ENCODE assay signal across 20 cellular contexts in genomic region chr11:3660960-3661359, GRCh38. TPM values are rescaled to one million over a fixed set of nuclear protein-coding genes. Genes with fewer than 3 reads are reported as not detected.
"Had no signal": no experiment of that assay in that cellular context is flagged by ENCODE, and none has a peak within 500 bp of the region (broad histone marks: within the 10 kb centered on the region; RNA-seq: fewer than 3 reads in every experiment).

No MANE protein-coding gene starts in this region.

- DNase-seq: KBM-7, MV-4-11, NCI-H1048, NCI-H1105, NCI-H1417 treated with DMSO at 0.1 percent for 48 hours, NCI-H187, NCI-H2029, NCI-H2081 treated with DMSO at 0.1 percent for 48 hours, NCI-H226, NCI-H446, NCI-H510A, NCI-H69, NCI-H774, RPMI8226, SHP77, SK-N-SH had no signal

- H3K4me2 ChIP-seq: SK-N-SH had no signal

- H3K9me3 ChIP-seq: SK-N-SH had no signal

- H3K9ac ChIP-seq: SK-N-SH had no signal

RNA-seq across cellular contexts. Expression of gene ART1, which starts 16.0 kb away (rescaled TPM):
- total RNA-seq: HT-29, LHCN-M2, MCF 10A, SK-MEL-5 had no signal
- polyA plus RNA-seq: SK-N-SH had no signal

RNA-seq across cellular contexts. Expression of gene ART5, which starts 19.2 kb away (rescaled TPM):
- total RNA-seq: HT-29, MCF 10A, SK-MEL-5 had no signal
